1 cellular context compared by ENCODE assay signal in the genomic region with DNA sequence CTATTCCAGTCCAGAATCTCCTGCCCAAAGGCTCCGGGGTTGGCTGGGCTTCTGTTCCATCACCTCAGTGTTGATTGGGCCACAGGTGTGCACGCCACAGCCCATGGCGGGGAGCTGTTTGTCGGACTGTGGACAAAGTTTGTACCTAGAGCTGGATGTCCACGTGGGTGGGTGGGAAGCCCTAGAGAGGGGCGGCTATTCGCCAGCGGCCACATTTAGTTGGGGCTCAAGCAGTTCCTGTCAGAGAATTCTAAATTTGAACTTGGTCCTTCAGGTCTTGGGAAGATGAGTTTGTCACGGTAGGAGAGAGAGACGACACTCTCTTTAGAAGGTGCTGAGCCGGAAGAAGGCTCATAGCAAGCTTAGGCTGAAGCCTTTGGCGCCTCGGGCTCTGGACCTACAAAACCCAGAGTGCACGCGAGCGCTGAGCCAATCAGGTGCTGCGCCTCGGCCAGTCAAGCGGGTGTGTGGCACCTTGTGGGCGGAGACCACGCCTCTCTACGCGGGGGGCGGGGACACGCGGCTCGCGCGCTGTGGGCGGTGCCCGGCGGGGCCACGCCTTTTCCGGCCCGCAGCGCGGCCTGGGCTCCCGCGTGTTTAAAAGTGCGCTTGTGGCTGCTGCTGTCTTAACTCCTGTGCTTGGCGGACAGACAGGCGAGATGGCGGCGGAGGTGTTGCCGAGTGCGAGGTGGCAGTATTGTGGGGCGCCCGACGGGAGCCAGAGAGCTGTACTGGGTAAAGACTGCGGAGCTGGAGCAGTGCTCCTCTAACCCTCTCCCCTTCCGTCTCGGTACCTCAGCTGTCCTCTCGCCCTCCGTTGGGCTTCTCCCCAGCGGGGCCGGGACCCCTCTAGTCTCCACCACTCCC.
TF ChIP-seq lines count a peak whose summit lies in the region.

Gene POLR1E, plus strand, starts transcription at position 560 of the 867 bp plus-strand sequence. Its CDS starts 100 bp downstream, at position 660.

TF ChIP-seq in HepG2, 621 proteins besides CTCF, POLR2A, EP300 and RAD21 (continued from another document and continues in another):
- TF ChIP-seq MEIS1 (CRISPR knock-in tag; IDR thresholded peaks at IDR 0.05; ENCODE audit: borderline replicate concordance) (peak; percentile 61; the same call in 1 of the 2 replicates), NCOA2 (CRISPR knock-in tag; IDR thresholded peaks at IDR 0.05) (no peak; the same call in 1 of the 2 replicates), EED (CRISPR knock-in tag; IDR thresholded peaks at IDR 0.05) (no peak), ZFX (CRISPR knock-in tag; IDR thresholded peaks at IDR 0.05; ENCODE audit: low read depth) (peak; percentile 90), ZKSCAN5 (CRISPR knock-in tag; IDR thresholded peaks at IDR 0.05) (no peak), SRSF1 (optimal IDR thresholded peaks at IDR 0.05; ENCODE audit: low read depth, low read length) (no peak), ZSCAN20 (CRISPR knock-in tag; IDR thresholded peaks at IDR 0.05; ENCODE audit: borderline replicate concordance) (0 out of 2 replicates have a peak, but pooled peaks have one; percentile 34), PREB (CRISPR knock-in tag; IDR thresholded peaks at IDR 0.05) (no peak), THAP8 (CRISPR knock-in tag; IDR thresholded peaks at IDR 0.05; ENCODE audit: borderline replicate concordance) (no peak), NPAS2 (CRISPR knock-in tag; IDR thresholded peaks at IDR 0.05; ENCODE audit: borderline replicate concordance) (no peak), MEF2D (CRISPR knock-in tag; IDR thresholded peaks at IDR 0.05) (0 out of 2 replicates have a peak, but pooled peaks have one; percentile 39), SUZ12 (IDR thresholded peaks at IDR 0.05; ENCODE audit: low read depth, low read length) (no peak), CCAR2 (optimal IDR thresholded peaks at IDR 0.05; ENCODE audit: low read depth, low read length) (no peak), ZBTB25 (CRISPR knock-in tag; IDR thresholded peaks at IDR 0.05) (no peak), DMTF1 (CRISPR knock-in tag; IDR thresholded peaks at IDR 0.05) (no peak), RBFOX2 (IDR thresholded peaks at IDR 0.05; ENCODE audit: low read depth, low read length) (peak; percentile 88), ZNF207 (IDR thresholded peaks at IDR 0.05; ENCODE audit: borderline replicate concordance) (no peak), SP5 (CRISPR knock-in tag; IDR thresholded peaks at IDR 0.05; ENCODE audit: borderline replicate concordance, low read depth) (peak; percentile 70), ASH2L (IDR thresholded peaks at IDR 0.05; ENCODE audit: insufficient read length, low read depth, low read length) (peak; percentile 55), HNRNPL (IDR thresholded peaks at IDR 0.05; ENCODE audit: low read depth, low read length) (no peak), JDP2 (CRISPR knock-in tag; IDR thresholded peaks at IDR 0.05; ENCODE audit: borderline replicate concordance) (no peak), ARHGAP35 (CRISPR knock-in tag; IDR thresholded peaks at IDR 0.05; ENCODE audit: borderline replicate concordance) (no peak), ZSCAN9 (CRISPR knock-in tag; IDR thresholded peaks at IDR 0.05; ENCODE audit: borderline replicate concordance) (peak; percentile 12), ZNF598 (CRISPR knock-in tag; IDR thresholded peaks at IDR 0.05; ENCODE audit: borderline replicate concordance) (peak; percentile 32; the same call in 1 of the 2 replicates), NRL (CRISPR knock-in tag; IDR thresholded peaks at IDR 0.05; ENCODE audit: borderline replicate concordance) (no peak), ZNF264 (CRISPR knock-in tag; IDR thresholded peaks at IDR 0.05) (0 out of 2 replicates have a peak, but pooled peaks have one; percentile 42), ZNF775 (CRISPR knock-in tag; IDR thresholded peaks at IDR 0.05; ENCODE audit: borderline replicate concordance) (no peak), CREM (IDR thresholded peaks at IDR 0.05) (peak; percentile 37; the same call in 1 of the 2 replicates), CREM (CRISPR knock-in tag; IDR thresholded peaks at IDR 0.05) (no peak), ZSCAN25 (CRISPR knock-in tag; IDR thresholded peaks at IDR 0.05) (peak; percentile 27; the same call in 1 of the 2 replicates), ZNF652 (CRISPR knock-in tag; IDR thresholded peaks at IDR 0.05; ENCODE audit: borderline replicate concordance, low read depth) (no peak), TAF15 (IDR thresholded peaks at IDR 0.05; ENCODE audit: low read depth, low read length, poor library complexity, severe bottlenecking) (no peak), ZEB1 (IDR thresholded peaks at IDR 0.05; ENCODE audit: insufficient replicate concordance, low read depth) (peak; percentile 78), KDM5B (CRISPR knock-in tag; IDR thresholded peaks at IDR 0.05; ENCODE audit: borderline replicate concordance) (peak; percentile 76), BORCS8-MEF2B (CRISPR knock-in tag; IDR thresholded peaks at IDR 0.05) (peak; percentile 46; the same call in 1 of the 2 replicates), ZMYM2 (CRISPR knock-in tag; IDR thresholded peaks at IDR 0.05) (no peak), ZNF414 (CRISPR knock-in tag; IDR thresholded peaks at IDR 0.05) (no peak; the same call in 1 of the 2 replicates)
- TF ChIP-seq, protein P1, sequence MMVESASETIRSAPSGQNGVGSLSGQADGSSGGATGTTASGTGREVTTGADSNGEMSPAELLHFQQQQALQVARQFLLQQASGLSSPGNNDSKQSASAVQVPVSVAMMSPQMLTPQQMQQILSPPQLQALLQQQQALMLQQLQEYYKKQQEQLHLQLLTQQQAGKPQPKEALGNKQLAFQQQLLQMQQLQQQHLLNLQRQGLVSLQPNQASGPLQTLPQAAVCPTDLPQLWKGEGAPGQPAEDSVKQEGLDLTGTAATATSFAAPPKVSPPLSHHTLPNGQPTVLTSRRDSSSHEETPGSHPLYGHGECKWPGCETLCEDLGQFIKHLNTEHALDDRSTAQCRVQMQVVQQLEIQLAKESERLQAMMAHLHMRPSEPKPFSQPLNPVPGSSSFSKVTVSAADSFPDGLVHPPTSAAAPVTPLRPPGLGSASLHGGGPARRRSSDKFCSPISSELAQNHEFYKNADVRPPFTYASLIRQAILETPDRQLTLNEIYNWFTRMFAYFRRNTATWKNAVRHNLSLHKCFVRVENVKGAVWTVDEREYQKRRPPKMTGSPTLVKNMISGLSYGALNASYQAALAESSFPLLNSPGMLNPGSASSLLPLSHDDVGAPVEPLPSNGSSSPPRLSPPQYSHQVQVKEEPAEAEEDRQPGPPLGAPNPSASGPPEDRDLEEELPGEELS (CRISPR knock-in tag; IDR thresholded peaks at IDR 0.05): peak; percentile 34; the same call in 1 of the 2 replicates
- TF ChIP-seq, protein P2, sequence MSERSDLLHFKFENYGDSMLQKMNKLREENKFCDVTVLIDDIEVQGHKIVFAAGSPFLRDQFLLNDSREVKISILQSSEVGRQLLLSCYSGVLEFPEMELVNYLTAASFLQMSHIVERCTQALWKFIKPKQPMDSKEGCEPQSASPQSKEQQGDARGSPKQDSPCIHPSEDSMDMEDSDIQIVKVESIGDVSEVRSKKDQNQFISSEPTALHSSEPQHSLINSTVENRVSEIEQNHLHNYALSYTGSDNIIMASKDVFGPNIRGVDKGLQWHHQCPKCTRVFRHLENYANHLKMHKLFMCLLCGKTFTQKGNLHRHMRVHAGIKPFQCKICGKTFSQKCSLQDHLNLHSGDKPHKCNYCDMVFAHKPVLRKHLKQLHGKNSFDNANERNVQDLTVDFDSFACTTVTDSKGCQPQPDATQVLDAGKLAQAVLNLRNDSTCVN (CRISPR knock-in tag; IDR thresholded peaks at IDR 0.05; ENCODE audit: borderline replicate concordance): no peak
- TF ChIP-seq, protein P3, sequence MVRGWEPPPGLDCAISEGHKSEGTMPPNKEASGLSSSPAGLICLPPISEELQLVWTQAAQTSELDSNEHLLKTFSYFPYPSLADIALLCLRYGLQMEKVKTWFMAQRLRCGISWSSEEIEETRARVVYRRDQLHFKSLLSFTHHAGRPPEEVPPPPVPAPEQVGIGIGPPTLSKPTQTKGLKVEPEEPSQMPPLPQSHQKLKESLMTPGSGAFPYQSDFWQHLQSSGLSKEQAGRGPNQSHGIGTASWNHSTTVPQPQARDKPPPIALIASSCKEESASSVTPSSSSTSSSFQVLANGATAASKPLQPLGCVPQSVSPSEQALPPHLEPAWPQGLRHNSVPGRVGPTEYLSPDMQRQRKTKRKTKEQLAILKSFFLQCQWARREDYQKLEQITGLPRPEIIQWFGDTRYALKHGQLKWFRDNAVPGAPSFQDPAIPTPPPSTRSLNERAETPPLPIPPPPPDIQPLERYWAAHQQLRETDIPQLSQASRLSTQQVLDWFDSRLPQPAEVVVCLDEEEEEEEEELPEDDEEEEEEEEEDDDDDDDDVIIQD (CRISPR knock-in tag; IDR thresholded peaks at IDR 0.05; ENCODE audit: low read depth): 0 out of 2 replicates have a peak, but pooled peaks have one; percentile 29
- TF ChIP-seq, protein P4, sequence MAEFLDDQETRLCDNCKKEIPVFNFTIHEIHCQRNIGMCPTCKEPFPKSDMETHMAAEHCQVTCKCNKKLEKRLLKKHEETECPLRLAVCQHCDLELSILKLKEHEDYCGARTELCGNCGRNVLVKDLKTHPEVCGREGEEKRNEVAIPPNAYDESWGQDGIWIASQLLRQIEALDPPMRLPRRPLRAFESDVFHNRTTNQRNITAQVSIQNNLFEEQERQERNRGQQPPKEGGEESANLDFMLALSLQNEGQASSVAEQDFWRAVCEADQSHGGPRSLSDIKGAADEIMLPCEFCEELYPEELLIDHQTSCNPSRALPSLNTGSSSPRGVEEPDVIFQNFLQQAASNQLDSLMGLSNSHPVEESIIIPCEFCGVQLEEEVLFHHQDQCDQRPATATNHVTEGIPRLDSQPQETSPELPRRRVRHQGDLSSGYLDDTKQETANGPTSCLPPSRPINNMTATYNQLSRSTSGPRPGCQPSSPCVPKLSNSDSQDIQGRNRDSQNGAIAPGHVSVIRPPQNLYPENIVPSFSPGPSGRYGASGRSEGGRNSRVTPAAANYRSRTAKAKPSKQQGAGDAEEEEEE (CRISPR knock-in tag; IDR thresholded peaks at IDR 0.05; ENCODE audit: borderline replicate concordance): no peak
- TF ChIP-seq, protein P5, sequence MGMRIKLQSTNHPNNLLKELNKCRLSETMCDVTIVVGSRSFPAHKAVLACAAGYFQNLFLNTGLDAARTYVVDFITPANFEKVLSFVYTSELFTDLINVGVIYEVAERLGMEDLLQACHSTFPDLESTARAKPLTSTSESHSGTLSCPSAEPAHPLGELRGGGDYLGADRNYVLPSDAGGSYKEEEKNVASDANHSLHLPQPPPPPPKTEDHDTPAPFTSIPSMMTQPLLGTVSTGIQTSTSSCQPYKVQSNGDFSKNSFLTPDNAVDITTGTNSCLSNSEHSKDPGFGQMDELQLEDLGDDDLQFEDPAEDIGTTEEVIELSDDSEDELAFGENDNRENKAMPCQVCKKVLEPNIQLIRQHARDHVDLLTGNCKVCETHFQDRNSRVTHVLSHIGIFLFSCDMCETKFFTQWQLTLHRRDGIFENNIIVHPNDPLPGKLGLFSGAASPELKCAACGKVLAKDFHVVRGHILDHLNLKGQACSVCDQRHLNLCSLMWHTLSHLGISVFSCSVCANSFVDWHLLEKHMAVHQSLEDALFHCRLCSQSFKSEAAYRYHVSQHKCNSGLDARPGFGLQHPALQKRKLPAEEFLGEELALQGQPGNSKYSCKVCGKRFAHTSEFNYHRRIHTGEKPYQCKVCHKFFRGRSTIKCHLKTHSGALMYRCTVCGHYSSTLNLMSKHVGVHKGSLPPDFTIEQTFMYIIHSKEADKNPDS (CRISPR knock-in tag; IDR thresholded peaks at IDR 0.05): no peak
